ENCODE assay signal across 19 cellular contexts in genomic region chr2:31522742-31523141, GRCh38. TPM values are rescaled to one million over a fixed set of nuclear protein-coding genes. Genes with fewer than 3 reads are reported as not detected.
A peak's percentile ranks its signal among the peaks of the same experiment; 100 is the strongest.
DNase-seq lines count a peak whose midpoint lies in the region; TF ChIP-seq lines count a peak whose summit lies in the region.
"Had no signal": no experiment of that assay in that cellular context is flagged by ENCODE, and none has a peak within 500 bp of the region (broad histone marks: within the 10 kb centered on the region; RNA-seq: fewer than 3 reads in every experiment).

No MANE protein-coding gene starts in this region.

- DNase-seq in DMS153 treated with DMSO at 0.1 percent for 48 hours (lab: John Stamatoyannopoulos, UW; ENCODE audit: unreplicated experiment) (peak; percentile 61), GM04504 (ENCODE audit: low read depth) (peak; percentile 6), astrocyte of the spinal cord (ENCODE audit: low read depth, low spot score) (peak; percentile 20), retinal pigment epithelial cell (ENCODE audit: low read depth) (peak; percentile 20), activated T-cell treated with anti-CD3 and anti-CD28 coated beads for 4 hours (no peak), A673 (ENCODE audit: low spot score) (no peak)
- no peak for DNase-seq in CD8-positive, alpha-beta memory T cell
- DNase-seq: H9, IMR-90, Karpas-422, MG63, NCI-H1417 treated with DMSO at 0.1 percent for 48 hours, NCI-H1930, NCI-H510A treated with DMSO at 0.1 percent for 48 hours, PC-9, SJCRH30 had no signal

- no peaks in the 10 kb centered on the region for H3K9me3 Mint-ChIP-seq in CD8-positive, alpha-beta memory T cell

- H3K9me3 ChIP-seq in CD8-positive, alpha-beta memory T cell (ENCODE audit: low read length) = no peaks in the 10 kb centered on the region
- H3K9me3 ChIP-seq in A673 (ENCODE audit: low read depth, low read length, poor library complexity, severe bottlenecking) = no peaks in the 10 kb centered on the region
- H3K9me3 ChIP-seq: MG63, SJCRH30 had no signal

- H3K4me1 Mint-ChIP-seq in CD8-positive, alpha-beta memory T cell = no peaks in the 10 kb centered on the region

- no peaks in the 10 kb centered on the region for H3K36me3 Mint-ChIP-seq in CD8-positive, alpha-beta memory T cell

- no peak for TF ChIP-seq CTCF in astrocyte of the spinal cord (IDR thresholded peaks at IDR 0.05; ENCODE audit: low read depth, low read length)
- no peak for TF ChIP-seq CTCF in retinal pigment epithelial cell (conservative IDR thresholded peaks at IDR 0.05; ENCODE audit: low read depth, low read length)
- TF ChIP-seq CTCF in A673 (conservative IDR thresholded peaks at IDR 0.05; ENCODE audit: low read depth, low read length) = no peak

- peaks cover 6 to 40% of the 10 kb centered on the region in 2 donors for H3K27me3 Mint-ChIP-seq in CD8-positive, alpha-beta memory T cell

- intact Hi-C loops in A673 (cut with micrococcal nuclease; ENCODE audit: unreplicated experiment) = loop anchor here (5.0 to 10.0 kb wide), 2 partner anchors 138 to 810 kb away; no protein-coding TSS in a partner anchor

- BruUV-seq in A673 (replicated peaks; lab: Mats Ljungman, UMichigan) = no TSS peak

- H3K4me3 ChIP-seq in astrocyte of the spinal cord (ENCODE audit: low read depth, low read length) (no peak overlapping the region), retinal pigment epithelial cell (ENCODE audit: low read length) (no peak overlapping the region), A673 (ENCODE audit: low read depth, low read length, poor library complexity, severe bottlenecking) (no peak overlapping the region)
- no peak overlapping the region for H3K4me3 ChIP-seq in CD8-positive, alpha-beta memory T cell (ENCODE audit: low read length)
- H3K4me3 ChIP-seq: BLaER1 treated with 17β-estradiol and CSF1 and Interleukin-3, amounts not matched to agents 10 nM and 100 nM; MG63; PC-9; SJCRH30 had no signal

- no peak overlapping the region for H3K27ac Mint-ChIP-seq in CD8-positive, alpha-beta memory T cell
- H3K27ac Mint-ChIP-seq: H9 had no signal

- in situ Hi-C loops in astrocyte of the spinal cord (cut with HindIII; ENCODE audit: low sequenced_read_pairs) = no loop called here

- H3K4me1 ChIP-seq in CD8-positive, alpha-beta memory T cell (ENCODE audit: insufficient read depth, low read length) = no peaks in the 10 kb centered on the region
- H3K4me1 ChIP-seq in A673 (ENCODE audit: insufficient read depth, low read length, poor library complexity, severe bottlenecking) = no peaks in the 10 kb centered on the region
- H3K4me1 ChIP-seq: BLaER1 treated with 17β-estradiol and CSF1 and Interleukin-3, amounts not matched to agents 10 nM and 100 nM; SJCRH30 had no signal

- no peaks in the 10 kb centered on the region for H3K36me3 ChIP-seq in CD8-positive, alpha-beta memory T cell (ENCODE audit: insufficient read depth, low read length)
- H3K36me3 ChIP-seq in A673 (ENCODE audit: insufficient read depth, low read length, poor library complexity, severe bottlenecking) = no peaks in the 10 kb centered on the region
- H3K36me3 ChIP-seq: BLaER1 treated with 17β-estradiol and CSF1 and Interleukin-3, amounts not matched to agents 10 nM and 100 nM; MG63; SJCRH30 had no signal

- H3K27ac ChIP-seq in CD8-positive, alpha-beta memory T cell (ENCODE audit: low read depth, low read length) = no peak overlapping the region
- H3K27ac ChIP-seq in A673 (ENCODE audit: low read depth, low read length, poor library complexity, severe bottlenecking) = no peak overlapping the region
- H3K27ac ChIP-seq: BLaER1 treated with 17β-estradiol and CSF1 and Interleukin-3, amounts not matched to agents 10 nM and 100 nM; PC-9; SJCRH30 had no signal

- H3K4me3 Mint-ChIP-seq in CD8-positive, alpha-beta memory T cell = no peak overlapping the region
- H3K4me3 Mint-ChIP-seq: H9 had no signal

- no peaks in the 10 kb centered on the region for H3K27me3 ChIP-seq in CD8-positive, alpha-beta memory T cell (ENCODE audit: insufficient read depth, low read length, poor library complexity, severe bottlenecking)
- H3K27me3 ChIP-seq in A673 (replicated peaks; ENCODE audit: insufficient read depth, low read depth, low read length, poor library complexity) = peaks cover 16% of the 10 kb centered on the region
- H3K27me3 ChIP-seq: BLaER1 treated with 17β-estradiol and CSF1 and Interleukin-3, amounts not matched to agents 10 nM and 100 nM; MG63 had no signal

- CTCF ChIA-PET in CD8-positive, alpha-beta memory T cell (lab: Charles Lee) = interaction anchor here (1.1 to 2.3 kb wide), 3 partner anchors 106 to 811 kb away, joined by 3 to 7 read pairs (median 5); no protein-coding TSS in a partner anchor
- CTCF ChIA-PET in A673 (lab: Charles Lee) = interaction anchor here (1.3 kb wide), 1 partner anchor 17 kb away, joined by 3 read pairs; no protein-coding TSS in a partner anchor

- POLR2A ChIA-PET in CD8-positive, alpha-beta memory T cell (lab: Charles Lee) = no interaction called here
- POLR2A ChIA-PET in A673 (lab: Charles Lee; ENCODE audit: low non-redundant PET) = no interaction called here

RNA-seq across cellular contexts. Expression of gene SRD5A2, which starts 58.0 kb away (rescaled TPM):
- not detected for total RNA-seq in CD8-positive, alpha-beta memory T cell
- not detected for polyA plus RNA-seq in CD8-positive, alpha-beta memory T cell
- total RNA-seq in A673 (2021) = not detected in 2 replicates
- total RNA-seq: H9, HT-29, IMR-90, PC-9 had no signal
- polyA plus RNA-seq: AG04450, IMR-90 had no signal

Comparison
In these comparisons a context has a peak if more than half of its experiments do, and no peak if none do; other contexts are left out.
1. DNase-seq: peak in DMS153 treated with DMSO at 0.1 percent for 48 hours (single experiment), GM04504 (single experiment), astrocyte of the spinal cord (single experiment) and retinal pigment epithelial cell (single experiment); none in activated T-cell treated with anti-CD3 and anti-CD28 coated beads for 4 hours (single experiment), CD8-positive, alpha-beta memory T cell (0 of 5) and A673 (single experiment).